ENCODE assay signal across 8 cellular contexts in genomic region chr2:197499594-197500502, GRCh38. TPM values are rescaled to one million over a fixed set of nuclear protein-coding genes. Genes with fewer than 3 reads are reported as not detected.
DNase-seq lines count a peak whose midpoint lies in the region; ATAC-seq, FAIRE-seq and TF ChIP-seq lines count a peak whose summit lies in the region.

Gene HSPD1, minus strand, starts transcription at chr2:197499840. Its CDS starts 992 bp downstream, at chr2:197498848.
Gene HSPE1, plus strand, starts transcription at chr2:197500379. Its CDS starts 58 bp downstream, at chr2:197500437.

- peak within 1 kb of the TSS; percentile 91 for H3K4me3 ChIP-seq in Loucy (ENCODE audit: low read length, poor library complexity, severe bottlenecking)

- H3K36me3 ChIP-seq in Loucy (ENCODE audit: insufficient read depth, low read length) = peaks cover 43% of the 10 kb centered on the region

- peak; percentile 95 for ATAC-seq in natural killer cell treated with Interleukin-12 subunit alpha and Interleukin-12 subunit beta and Interleukin-15 and Interleukin-18, amount 100 ng/mL, for 72 hours
- peak; percentile 92 for ATAC-seq in stimulated activated naive CD8-positive, alpha-beta T cell treated with anti-CD3 and anti-CD28 coated beads, Interleukin-15, Interleukin-2, amounts not matched to agents 100 U/mL and 50 U/mL, for 24 hours

- H3K27me3 ChIP-seq in Loucy (ENCODE audit: insufficient read depth, low read length, poor library complexity, severe bottlenecking) = no peaks in the 10 kb centered on the region

- TF ChIP-seq POLR2A in H54 (IDR thresholded peaks at IDR 0.05; ENCODE audit: low read depth, low read length) (peak; percentile 99), Raji (IDR thresholded peaks at IDR 0.05; ENCODE audit: insufficient read depth, low read depth, low read length) (peak; percentile 98)

- DNase-seq in EL (peak; percentile 99), H54 (ENCODE audit: insufficient read length, low spot score) (peak; percentile 85), fibroblast of peridontal ligament (ENCODE audit: extremely low read depth) (peak; percentile 100)
- DNase-seq in activated T-helper 9 cell treated with anti-CD3 and anti-CD28 coated beads, Interleukin-2, amount 50 U/mL, for 16 hours (ENCODE audit: low read depth) = peak; percentile 96
- peak; percentile 99 for DNase-seq in natural killer cell treated with Interleukin-12 subunit alpha and Interleukin-12 subunit beta and Interleukin-15 and Interleukin-18, amount 100 ng/mL, for 72 hours (ENCODE audit: low spot score)
- DNase-seq in stimulated activated naive CD8-positive, alpha-beta T cell treated with anti-CD3 and anti-CD28 coated beads, Interleukin-15, Interleukin-2, amounts not matched to agents 100 U/mL and 50 U/mL, for 24 hours = peak; percentile 98

- H3K9me3 Mint-ChIP-seq in natural killer cell treated with Interleukin-12 subunit alpha and Interleukin-12 subunit beta and Interleukin-15 and Interleukin-18, amount 100 ng/mL, for 72 hours = no peaks in the 10 kb centered on the region

- TF ChIP-seq CTCF in Loucy (conservative IDR thresholded peaks at IDR 0.05; ENCODE audit: low read length) = no peak

- peaks cover 94% of the 10 kb centered on the region for H3K79me2 ChIP-seq in Loucy (ENCODE audit: insufficient read depth, low read length)

- H3F3A ChIP-seq in Loucy (ENCODE audit: low read depth) = no peaks in the 10 kb centered on the region

- peaks cover 45% of the 10 kb centered on the region for H3K36me3 Mint-ChIP-seq in natural killer cell treated with Interleukin-12 subunit alpha and Interleukin-12 subunit beta and Interleukin-15 and Interleukin-18, amount 100 ng/mL, for 72 hours

- H3K27me3 Mint-ChIP-seq in natural killer cell treated with Interleukin-12 subunit alpha and Interleukin-12 subunit beta and Interleukin-15 and Interleukin-18, amount 100 ng/mL, for 72 hours = no peaks in the 10 kb centered on the region

- H3K4me1 Mint-ChIP-seq in natural killer cell treated with Interleukin-12 subunit alpha and Interleukin-12 subunit beta and Interleukin-15 and Interleukin-18, amount 100 ng/mL, for 72 hours (ENCODE audit: low read depth in 2 of 2) = peaks cover 24 to 44% of the 10 kb centered on the region in 2 donors

- H3K9ac ChIP-seq in Loucy (ENCODE audit: low read depth, low read length, poor library complexity, severe bottlenecking) = peak within 1 kb of the TSS; percentile 89

- peak within 1 kb of the TSS; percentile 63 for H2AFZ ChIP-seq in Loucy (ENCODE audit: low read length)

- H3K9me3 ChIP-seq in Loucy (ENCODE audit: insufficient read depth, low read depth, low read length) = no peaks in the 10 kb centered on the region

- peak within 1 kb of the TSS; percentile 97 for H3K4me3 Mint-ChIP-seq in natural killer cell treated with Interleukin-12 subunit alpha and Interleukin-12 subunit beta and Interleukin-15 and Interleukin-18, amount 100 ng/mL, for 72 hours

- peaks cover 74% of the 10 kb centered on the region for H4K20me1 ChIP-seq in Loucy (ENCODE audit: insufficient read depth, low read length, poor library complexity, severe bottlenecking)

- peaks cover 50% of the 10 kb centered on the region for H3K4me1 ChIP-seq in Loucy (ENCODE audit: insufficient read depth, low read length, poor library complexity, severe bottlenecking)

- H3K27ac Mint-ChIP-seq in natural killer cell treated with Interleukin-12 subunit alpha and Interleukin-12 subunit beta and Interleukin-15 and Interleukin-18, amount 100 ng/mL, for 72 hours = peak within 1 kb of the TSS; percentile 86 to 95

- peak within 1 kb of the TSS; percentile 99 for H3K4me2 ChIP-seq in Loucy (ENCODE audit: low read depth, low read length, poor library complexity, severe bottlenecking)

- FAIRE-seq in H54 (lab: Jason Lieb, UNC) = peak; percentile 87

- H3K9me2 ChIP-seq in Loucy (replicated peaks; ENCODE audit: low read depth, low read length) = no peaks in the 10 kb centered on the region

RNA-seq across cellular contexts. Expression of gene HSPD1, which starts in this region (rescaled TPM):
- total RNA-seq in natural killer cell treated with Interleukin-12 subunit alpha and Interleukin-12 subunit beta and Interleukin-15 and Interleukin-18, amount 100 ng/mL, for 72 hours = 100 to 1,000 TPM; 380 to 655 TPM

RNA-seq across cellular contexts. Expression of gene HSPE1, which starts in this region (rescaled TPM):
- total RNA-seq in natural killer cell treated with Interleukin-12 subunit alpha and Interleukin-12 subunit beta and Interleukin-15 and Interleukin-18, amount 100 ng/mL, for 72 hours = 100 to 1,000 TPM; 140 to 158 TPM

Comparison
In these comparisons a context has a peak if more than half of its experiments do, and no peak if none do; other contexts are left out.
1. Peak in every context shown above with its lines: DNase-seq, ATAC-seq and H3K4me3 ChIP-seq.